11 cellular contexts compared by ENCODE assay signal in the genomic region with DNA sequence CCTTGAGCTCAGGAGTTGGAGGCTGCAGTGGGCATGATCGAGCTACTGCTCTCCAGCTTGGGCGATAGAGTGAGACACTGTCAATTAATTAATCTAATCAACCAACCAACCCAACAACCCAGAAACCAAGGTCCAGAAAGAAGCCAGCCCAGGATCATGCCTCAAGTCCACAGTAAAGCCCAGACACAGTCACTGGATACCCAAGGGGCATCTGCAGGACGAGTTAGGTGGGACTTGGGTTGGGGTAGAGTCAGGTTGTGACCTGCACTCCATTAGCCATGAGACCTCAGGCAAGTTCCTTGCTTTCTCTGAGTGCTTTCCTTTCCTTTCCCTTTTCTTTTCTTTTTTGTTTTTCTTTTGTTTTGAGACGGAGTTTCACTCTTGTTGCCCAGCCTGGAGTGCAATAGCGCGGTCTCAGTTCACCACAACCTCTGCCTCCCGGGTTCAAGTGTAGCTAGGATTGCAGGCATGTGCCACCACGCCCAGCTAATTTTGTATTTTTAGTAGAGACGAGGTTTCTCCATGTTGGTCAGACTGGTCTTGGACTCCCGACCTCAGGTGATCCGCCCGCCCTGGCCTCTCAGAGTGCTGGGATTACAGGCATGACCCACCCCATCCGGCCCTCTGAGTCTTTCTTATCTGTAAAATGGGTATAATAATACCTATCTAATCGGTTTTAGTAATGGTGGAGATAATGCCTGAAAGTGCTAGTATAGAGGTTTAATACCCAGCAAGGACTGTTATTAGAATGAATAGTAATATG. TPM values are rescaled to one million over a fixed set of nuclear protein-coding genes. Genes with fewer than 3 reads are reported as not detected.
DNase-seq lines count a peak whose midpoint lies in the region; ATAC-seq and TF ChIP-seq lines count a peak whose summit lies in the region.
"Had no signal": no experiment of that assay in that cellular context is flagged by ENCODE, and none has a peak within 500 bp of the region (broad histone marks: within the 10 kb centered on the region; RNA-seq: fewer than 3 reads in every experiment).

No MANE protein-coding gene starts in this region.

- H3K9me3 Mint-ChIP-seq in activated CD4-positive, alpha-beta T cell treated with anti-CD3 and anti-CD28 coated beads, Interleukin-2, amount 10 ng/mL, durations not matched to agents 24 days and 14 days = no peaks in the 10 kb centered on the region
- no peaks in the 10 kb centered on the region for H3K9me3 Mint-ChIP-seq in effector memory CD8-positive, alpha-beta T cell

- no peaks in the 10 kb centered on the region for H3K36me3 Mint-ChIP-seq in activated CD4-positive, alpha-beta T cell treated with anti-CD3 and anti-CD28 coated beads, Interleukin-2, amount 10 ng/mL, durations not matched to agents 24 days and 14 days (ENCODE audit: low read depth)
- peaks cover 3% of the 10 kb centered on the region for H3K36me3 Mint-ChIP-seq in effector memory CD8-positive, alpha-beta T cell (ENCODE audit: insufficient read depth)

- H3K4me1 ChIP-seq in OCI-LY1 (ENCODE audit: insufficient read depth, low read length, severe bottlenecking) = peaks cover 14% of the 10 kb centered on the region
- H3K4me1 ChIP-seq in transverse colon = peaks cover 0 to 19% (median 15%) of the 10 kb centered on the region in 4 donors

- H3K4me2 ChIP-seq in OCI-LY1 (ENCODE audit: low read length) = peak overlapping the region; percentile 74

- ATAC-seq in effector memory CD8-positive, alpha-beta T cell (replicated peaks) = no peak
- ATAC-seq in GM18505 (IDR thresholded peaks at IDR 0.05; ENCODE audit: unreplicated experiment) = no peak

- H2AFZ ChIP-seq in OCI-LY1 (ENCODE audit: low read length) = no peak overlapping the region

- H3K27ac ChIP-seq in OCI-LY1 (ENCODE audit: low read depth, low read length, poor library complexity, severe bottlenecking) (no peak overlapping the region), transverse colon (no peak overlapping the region)
- H3K27ac ChIP-seq: HL-60 had no signal

- no peaks in the 10 kb centered on the region for H4K20me1 ChIP-seq in OCI-LY1 (ENCODE audit: insufficient read depth, low read length)

- H3K4me1 Mint-ChIP-seq in activated CD4-positive, alpha-beta T cell treated with anti-CD3 and anti-CD28 coated beads, Interleukin-2, amount 10 ng/mL, durations not matched to agents 24 days and 14 days = peaks cover 13% of the 10 kb centered on the region
- H3K4me1 Mint-ChIP-seq in effector memory CD8-positive, alpha-beta T cell (ENCODE audit: low read depth in 2 of 2) = peaks cover 22 to 26% of the 10 kb centered on the region in 2 donors

- in situ Hi-C loops in transverse colon (cut with MboI; ENCODE audit: low pct_ligation_motif_present in 1 of 4, low pct_unique_long_range_greater_than_20kb in 1 of 4, low sequenced_read_pairs in 3 of 4) = no loop called here

- H3K9me3 ChIP-seq in OCI-LY1 (ENCODE audit: low read length) = no peaks in the 10 kb centered on the region
- no peaks in the 10 kb centered on the region for H3K9me3 ChIP-seq in transverse colon
- H3K9me3 ChIP-seq: stomach had no signal

- H3K36me3 ChIP-seq in OCI-LY1 (ENCODE audit: insufficient read depth, low read length) (peaks cover 5% of the 10 kb centered on the region; the same call in 1 of the 2 replicates), transverse colon (no peaks in the 10 kb centered on the region)

- peak overlapping the region; percentile 53 for H3K27ac Mint-ChIP-seq in activated CD4-positive, alpha-beta T cell treated with anti-CD3 and anti-CD28 coated beads, Interleukin-2, amount 10 ng/mL, durations not matched to agents 24 days and 14 days
- H3K27ac Mint-ChIP-seq in effector memory CD8-positive, alpha-beta T cell = peak overlapping the region in 1 of 2 donors; percentile 38

- no peaks in the 10 kb centered on the region for H3K9me2 ChIP-seq in OCI-LY1 (ENCODE audit: low read depth, low read length)

- no peaks in the 10 kb centered on the region for H3F3A ChIP-seq in OCI-LY1 (ENCODE audit: insufficient read depth, low read length)

- H3K4me3 Mint-ChIP-seq in activated CD4-positive, alpha-beta T cell treated with anti-CD3 and anti-CD28 coated beads, Interleukin-2, amount 10 ng/mL, durations not matched to agents 24 days and 14 days = peak overlapping the region; percentile 11
- H3K4me3 Mint-ChIP-seq in effector memory CD8-positive, alpha-beta T cell = peak overlapping the region; percentile 31 to 38

- no peak for TF ChIP-seq EP300 in transverse colon (IDR thresholded peaks at IDR 0.05; ENCODE audit: low read depth)

- intact Hi-C loops in activated CD4-positive, alpha-beta T cell treated with anti-CD3 and anti-CD28 coated beads, Interleukin-2, amount 10 ng/mL, durations not matched to agents 24 days and 14 days (cut with micrococcal nuclease) = no loop called here
- intact Hi-C loops in transverse colon (cut with DNase I; ENCODE audit: low total_unique reads) = no loop called here

- H3K79me2 ChIP-seq in OCI-LY1 (ENCODE audit: insufficient read depth, low read length) = no peaks in the 10 kb centered on the region

- H3K4me3 ChIP-seq in OCI-LY1 (ENCODE audit: low read depth, low read length, poor library complexity, severe bottlenecking) = peak overlapping the region; percentile 64
- H3K4me3 ChIP-seq in retinal pigment epithelial cell (ENCODE audit: low read length) = peak overlapping the region; percentile 41
- H3K4me3 ChIP-seq in transverse colon = peak overlapping the region in 1 of 4 donors; percentile 53

- no peaks in the 10 kb centered on the region for H3K27me3 Mint-ChIP-seq in activated CD4-positive, alpha-beta T cell treated with anti-CD3 and anti-CD28 coated beads, Interleukin-2, amount 10 ng/mL, durations not matched to agents 24 days and 14 days
- H3K27me3 Mint-ChIP-seq in effector memory CD8-positive, alpha-beta T cell = no peaks in the 10 kb centered on the region

- TF ChIP-seq POLR2A in transverse colon (IDR thresholded peaks at IDR 0.05) = no peak
- TF ChIP-seq POLR2A in GM18505 (IDR thresholded peaks at IDR 0.05; ENCODE audit: borderline replicate concordance, extremely low read depth, insufficient read depth, insufficient read length) = no peak

- H3K27me3 ChIP-seq in OCI-LY1 (ENCODE audit: insufficient read depth, low read length) = no peaks in the 10 kb centered on the region
- no peaks in the 10 kb centered on the region for H3K27me3 ChIP-seq in transverse colon
- H3K27me3 ChIP-seq: stomach had no signal

- no peak for DNase-seq in activated CD4-positive, alpha-beta T cell treated with anti-CD3 and anti-CD28 coated beads, Interleukin-2, amount 10 ng/mL, durations not matched to agents 24 days and 14 days
- no peak for DNase-seq in activated CD4-positive, alpha-beta T cell treated with anti-CD3 and anti-CD28 coated beads, Interleukin-2, amount 50 U/mL, for 48 hours
- DNase-seq in effector memory CD8-positive, alpha-beta T cell = no peak
- DNase-seq in retinal pigment epithelial cell (ENCODE audit: low read depth) (no peak), 8988T (no peak), transverse colon (no peak)
- DNase-seq: GDM1, stomach had no signal

- H3K9ac ChIP-seq in OCI-LY1 (ENCODE audit: low read length) = peak overlapping the region; percentile 56; the same call in 1 of the 2 replicates

- TF ChIP-seq CTCF in OCI-LY1 (IDR thresholded peaks at IDR 0.05; ENCODE audit: low read length) (no peak), retinal pigment epithelial cell (conservative IDR thresholded peaks at IDR 0.05; ENCODE audit: low read depth, low read length) (no peak), transverse colon (IDR thresholded peaks at IDR 0.05) (no peak)

- WGBS in transverse colon (ENCODE audit: low coverage in 1 of 2), 2 donors = 57 to 58% methylated on average over 3 to 14 of the region's 14 CpGs

RNA-seq across cellular contexts. Expression of gene HSD17B1, which starts 3.5 kb away (rescaled TPM):
- 0.42 and 0.83 TPM in 2 replicates for total RNA-seq in activated CD4-positive, alpha-beta T cell treated with anti-CD3 and anti-CD28 coated beads, Interleukin-2, amount 10 ng/mL, durations not matched to agents 24 days and 14 days
- 1 to 10 TPM in 1 of 4 donors, under 1 TPM in 2, not detected in 1; 0.41 to 2.2 (median 0.95) TPM for total RNA-seq in transverse colon

RNA-seq across cellular contexts. Expression of gene COASY, which starts 12.8 kb away (rescaled TPM):
- total RNA-seq in activated CD4-positive, alpha-beta T cell treated with anti-CD3 and anti-CD28 coated beads, Interleukin-2, amount 10 ng/mL, durations not matched to agents 24 days and 14 days = 97.7 and 109 TPM in 2 replicates
- total RNA-seq in transverse colon = 10 to 100 TPM; 46.4 to 91.7 (median 57.6) TPM

RNA-seq across cellular contexts. Expression of gene NAGLU, which starts 13.1 kb away (rescaled TPM):
- 20.4 and 20.7 TPM in 2 replicates for total RNA-seq in activated CD4-positive, alpha-beta T cell treated with anti-CD3 and anti-CD28 coated beads, Interleukin-2, amount 10 ng/mL, durations not matched to agents 24 days and 14 days
- total RNA-seq in transverse colon = 10 to 100 TPM; 35.4 to 95.7 (median 66.2) TPM

RNA-seq across cellular contexts. Expression of gene MLX, which starts 17.7 kb away (rescaled TPM):
- 67.8 and 72.6 TPM in 2 replicates for total RNA-seq in activated CD4-positive, alpha-beta T cell treated with anti-CD3 and anti-CD28 coated beads, Interleukin-2, amount 10 ng/mL, durations not matched to agents 24 days and 14 days
- 100 to 1,000 TPM in 3 of 4 donors, 10 to 100 TPM in 1; 81.3 to 191 (median 143) TPM for total RNA-seq in transverse colon

RNA-seq across cellular contexts. Expression of gene PSMC3IP, which starts 28.4 kb away (rescaled TPM):
- 29.1 and 31.1 TPM in 2 replicates for total RNA-seq in activated CD4-positive, alpha-beta T cell treated with anti-CD3 and anti-CD28 coated beads, Interleukin-2, amount 10 ng/mL, durations not matched to agents 24 days and 14 days
- 1 to 10 TPM in 2 of 4 donors, under 1 TPM in 1, not detected in 1; 0.96 to 2.6 (median 1.3) TPM for total RNA-seq in transverse colon
